ENCODE assay signal across 19 cellular contexts in genomic region chr1:218305447-218306064, GRCh38. TPM values are rescaled to one million over a fixed set of nuclear protein-coding genes. Genes with fewer than 3 reads are reported as not detected.
DNase-seq lines count a peak whose midpoint lies in the region; ATAC-seq and TF ChIP-seq lines count a peak whose summit lies in the region.
"Had no signal": no experiment of that assay in that cellular context is flagged by ENCODE, and none has a peak within 500 bp of the region (broad histone marks: within the 10 kb centered on the region; RNA-seq: fewer than 3 reads in every experiment).

No MANE protein-coding gene starts in this region.

- CTCF ChIA-PET in WTC11 (lab: Charles Lee), result interaction anchor here (1.2 kb wide), 1 partner anchor 1081 kb away, joined by 3 read pairs; no protein-coding TSS in a partner anchor

- intact Hi-C loops in right cardiac atrium (cut with DNase I), result no loop called here

- no peaks in the 10 kb centered on the region for H3K9me2 ChIP-seq in GM23338 (ENCODE audit: insufficient read depth)

- no peaks in the 10 kb centered on the region for H3K27me3 ChIP-seq in GM23338 (ENCODE audit: insufficient read depth)
- no peaks in the 10 kb centered on the region for H3K27me3 ChIP-seq in cardiac muscle cell
- H3K27me3 ChIP-seq in right cardiac atrium (ENCODE audit: control insufficient read depth, insufficient read depth), result no peaks in the 10 kb centered on the region
- H3K27me3 ChIP-seq: BLaER1 had no signal

- 66% methylated on average over 6 of the region's 6 CpGs for WGBS in right cardiac atrium

- H3K4me3 Mint-ChIP-seq in GM23338 (no peak overlapping the region), WTC11 (no peak overlapping the region)
- H3K4me3 Mint-ChIP-seq: CD4-positive, alpha-beta T cell had no signal

- H3K27ac ChIP-seq in GM23338 (ENCODE audit: low read depth), result no peak overlapping the region
- H3K27ac ChIP-seq in cardiac muscle cell, result peak overlapping the region; percentile 88
- peak overlapping the region; percentile 27 for H3K27ac ChIP-seq in right cardiac atrium (ENCODE audit: low read length)
- H3K27ac ChIP-seq: A549, BLaER1 had no signal

- H3K4me1 ChIP-seq in GM23338 (ENCODE audit: insufficient read depth), result peaks cover 38% of the 10 kb centered on the region
- peaks cover 53% of the 10 kb centered on the region for H3K4me1 ChIP-seq in cardiac muscle cell (ENCODE audit: low read depth)
- no peaks in the 10 kb centered on the region for H3K4me1 ChIP-seq in right cardiac atrium (ENCODE audit: control insufficient read depth, insufficient read depth, low read length)
- H3K4me1 ChIP-seq: A549, BLaER1 had no signal

- H4K20me1 ChIP-seq in GM23338 (replicated peaks; ENCODE audit: insufficient read depth), result no peaks in the 10 kb centered on the region

- POLR2A ChIA-PET in WTC11 (lab: Charles Lee), result no interaction called here

- no peaks in the 10 kb centered on the region for H3K9me3 Mint-ChIP-seq in GM23338
- H3K9me3 Mint-ChIP-seq in WTC11, result no peaks in the 10 kb centered on the region
- H3K9me3 Mint-ChIP-seq: CD4-positive, alpha-beta T cell had no signal

- no peak overlapping the region for H2AFZ ChIP-seq in GM23338

- no peak for DNase-seq in GM23338 (ENCODE audit: low spot score)
- no peak for DNase-seq in WTC11 (ENCODE audit: low spot score)
- DNase-seq in cardiac muscle cell (ENCODE audit: low read depth in 1 of 2, low spot score in 1 of 2), result peak in 1 of 2 donors; percentile 41
- DNase-seq in right cardiac atrium, result no peak
- DNase-seq in cortex of kidney (lab: John Stamatoyannopoulos, UW), result no peak
- DNase-seq in occipital lobe (lab: John Stamatoyannopoulos, UW), result no peak
- DNase-seq: Caco-2; CD4-positive, alpha-beta T cell; DND-41; KBM-7; NCI-H1105; NCI-H146; NCI-H2029; NCI-H524 treated with DMSO at 0.1 percent for 48 hours; SHP77 had no signal

- ATAC-seq in GM23338, result no peak
- no peak for ATAC-seq in WTC11
- peak; percentile 39 to 65 for ATAC-seq in right cardiac atrium
- no peak for ATAC-seq in HG02870 (IDR thresholded peaks at IDR 0.05; ENCODE audit: unreplicated experiment)
- ATAC-seq: A549, HepG2 had no signal

- H3K4me2 ChIP-seq in GM23338, result no peak overlapping the region
- H3K4me2 ChIP-seq: A549, BLaER1 had no signal

- peaks cover 11% of the 10 kb centered on the region; the same call in 1 of the 2 replicates for H3K36me3 ChIP-seq in GM23338 (ENCODE audit: insufficient read depth)
- H3K36me3 ChIP-seq in cardiac muscle cell, result no peaks in the 10 kb centered on the region

- H3K36me3 Mint-ChIP-seq in GM23338 (ENCODE audit: low read depth) (peaks cover 43% of the 10 kb centered on the region), WTC11 (peaks cover 30% of the 10 kb centered on the region)

- H3K4me1 Mint-ChIP-seq in GM23338, result peaks cover 50% of the 10 kb centered on the region
- peaks cover 53% of the 10 kb centered on the region for H3K4me1 Mint-ChIP-seq in WTC11

- H3K27me3 Mint-ChIP-seq in GM23338 (ENCODE audit: insufficient read depth, low read depth, poor library complexity) (no peaks in the 10 kb centered on the region), WTC11 (ENCODE audit: low read depth) (no peaks in the 10 kb centered on the region)
- H3K27me3 Mint-ChIP-seq: CD4-positive, alpha-beta T cell had no signal

- H3K4me3 ChIP-seq in GM23338 (no peak overlapping the region), cardiac muscle cell (peak overlapping the region; percentile 3), right cardiac atrium (ENCODE audit: low read length) (no peak overlapping the region)
- H3K4me3 ChIP-seq: A549, BLaER1 had no signal

- TF ChIP-seq CTCF in GM23338 (conservative IDR thresholded peaks at IDR 0.05; ENCODE audit: low read depth in 2 of 2), result no peak
- TF ChIP-seq CTCF in WTC11 (IDR thresholded peaks at IDR 0.05), result no peak
- no peak for TF ChIP-seq CTCF in cardiac muscle cell (IDR thresholded peaks at IDR 0.05; ENCODE audit: low read depth, low read length)

- no peaks in the 10 kb centered on the region for H3K9me3 ChIP-seq in cardiac muscle cell (ENCODE audit: low read depth)
- H3K9me3 ChIP-seq in right cardiac atrium (ENCODE audit: control insufficient read depth, low read length), result no peaks in the 10 kb centered on the region
- H3K9me3 ChIP-seq: A549, BLaER1, Caco-2 had no signal

- H3K79me2 ChIP-seq in GM23338 (replicated peaks; ENCODE audit: insufficient read depth), result peaks cover 48% of the 10 kb centered on the region

- H3K27ac Mint-ChIP-seq in GM23338 (peak overlapping the region; percentile 26), WTC11 (peak overlapping the region; percentile 65)
- H3K27ac Mint-ChIP-seq: CD4-positive, alpha-beta T cell had no signal

- H3F3A ChIP-seq in GM23338 (replicated peaks; ENCODE audit: low read depth), result no peaks in the 10 kb centered on the region; the same call in 1 of the 2 replicates

TF ChIP-seq in GM23338, 12 proteins besides CTCF, POLR2A, EP300 and RAD21 (continues in another document):
- TF ChIP-seq CREB1 (CRISPR knock-in tag; IDR thresholded peaks at IDR 0.05; ENCODE audit: low read depth), result no peak
- TF ChIP-seq NANOG (IDR thresholded peaks at IDR 0.05; ENCODE audit: borderline replicate concordance), result no peak
- TF ChIP-seq POLR2AphosphoS5 (IDR thresholded peaks at IDR 0.05; ENCODE audit: low read depth), result no peak
- TF ChIP-seq ZNF114 (CRISPR knock-in tag; IDR thresholded peaks at IDR 0.05), result no peak
- TF ChIP-seq REST (IDR thresholded peaks at IDR 0.05; ENCODE audit: unreplicated experiment), result no peak

TF ChIP-seq in WTC11, 78 proteins besides CTCF, POLR2A, EP300 and RAD21:
- no peak for TF ChIP-seq ZSCAN18 (CRISPR knock-in tag; IDR thresholded peaks at IDR 0.05)

RNA-seq across cellular contexts. Expression of gene RRP15, which starts 20.5 kb away (rescaled TPM):
- total RNA-seq in GM23338 (2014; rRNA removed; shearing (Covaris generic)), result 18.8 and 19.8 TPM in 2 replicates
- polyA plus RNA-seq in GM23338 (2016; fragmentation: Nextera tagmentation; extraction: Ambion mirVana) (80.5 and 86.5 TPM in 2 replicates), cardiac muscle cell (13.3 and 14.4 TPM in 2 replicates), right cardiac atrium (3.8 TPM)
- total RNA-seq in WTC11 (2021) (32.3 to 36.0 TPM (median 32.4 TPM) in 3 replicates), cardiac muscle cell (5.4 and 7.2 TPM in 2 replicates), right cardiac atrium (10 to 100 TPM; 17.3 to 24.7 (median 19.9) TPM), occipital lobe (22.3 TPM)

RNA-seq across cellular contexts. Expression of gene TGFB2, which starts 39.6 kb away (rescaled TPM):
- total RNA-seq in GM23338 (2014; rRNA removed; shearing (Covaris generic)), result 0.19 and 1.4 TPM in 2 replicates
- 0.31 and 0.63 TPM in 2 replicates for polyA plus RNA-seq in GM23338 (2016; fragmentation: Nextera tagmentation; extraction: Ambion mirVana)
- total RNA-seq in WTC11 (2021), result 1.0 to 2.5 TPM (median 1.5 TPM) in 3 replicates
- total RNA-seq in cardiac muscle cell, result 107 and 171 TPM in 2 replicates
- polyA plus RNA-seq in cardiac muscle cell, result 132 and 210 TPM in 2 replicates
- total RNA-seq in right cardiac atrium, result 1 to 10 TPM; 1.8 to 4.6 (median 4.0) TPM
- 0.88 TPM for polyA plus RNA-seq in right cardiac atrium
- 61.8 TPM for total RNA-seq in occipital lobe
- total RNA-seq: HepG2 had no signal

Comparison
In these comparisons a context has a peak if more than half of its experiments do, and no peak if none do; other contexts are left out.
1. RNA of gene TGFB2, which starts 39.6 kb away (total RNA-seq): 107 to 171 TPM in cardiac muscle cell and 61.8 TPM in occipital lobe (single experiment); 1.8 to 4.6 TPM in right cardiac atrium, 1.0 to 2.5 TPM in WTC11 and 0.19 to 1.4 TPM in GM23338; every median in the first group is over 10 times any median in the second.
2. ATAC-seq: peak in right cardiac atrium (2 of 2); none in GM23338 (single experiment), WTC11 (single experiment) and HG02870 (single experiment).